In genomic region chr2:879540-879939, GRCh38 we compare ENCODE assay signal across 29 cellular contexts.
"Had no signal": no experiment of that assay in that cellular context is flagged by ENCODE, and none has a peak within 500 bp of the region (broad histone marks: within the 10 kb centered on the region; RNA-seq: fewer than 3 reads in every experiment).

No MANE protein-coding gene starts in this region.

- H3K9ac ChIP-seq: parathyroid adenoma had no signal

- H3K27ac ChIP-seq: neutrophil, ovary, parathyroid adenoma, psoas muscle, right lobe of liver, sigmoid colon, stomach, thoracic aorta, thyroid gland, tibial nerve, upper lobe of left lung, uterus had no signal

- H3K79me2 ChIP-seq: parathyroid adenoma had no signal

- H3K27me3 ChIP-seq: ovary, right lobe of liver, thyroid gland, upper lobe of left lung, uterus had no signal

- H3K4me1 Mint-ChIP-seq: natural killer cell; stimulated activated effector memory CD8-positive, alpha-beta T cell treated with anti-CD3 and anti-CD28 coated beads, Interleukin-12 subunit alpha, Interleukin-12 subunit beta, amount 100 ng/mL, for 72 hours; stimulated activated naive B cell treated with anti-CD40 and anti-IgM and Interleukin-4, amounts not matched to agents 10 μg/mL and 1 μg/mL and 100 μg/mL, for 72 hours had no signal

- H3K9me3 ChIP-seq: neutrophil, ovary, psoas muscle, right lobe of liver, sigmoid colon, stomach, thoracic aorta, thyroid gland, tibial nerve, upper lobe of left lung, uterus had no signal

- H2AFZ ChIP-seq: parathyroid adenoma had no signal

- H3K36me3 Mint-ChIP-seq: naive thymus-derived CD4-positive, alpha-beta T cell; natural killer cell; stimulated activated effector memory CD8-positive, alpha-beta T cell treated with anti-CD3 and anti-CD28 coated beads, Interleukin-12 subunit alpha, Interleukin-12 subunit beta, amount 100 ng/mL, for 72 hours; stimulated activated naive B cell treated with anti-CD40 and anti-IgM and Interleukin-4, amounts not matched to agents 10 μg/mL and 1 μg/mL and 100 μg/mL, for 72 hours had no signal

- H3K9me3 Mint-ChIP-seq: natural killer cell; neural crest cell; stimulated activated effector memory CD8-positive, alpha-beta T cell treated with anti-CD3 and anti-CD28 coated beads, Interleukin-12 subunit alpha, Interleukin-12 subunit beta, amount 100 ng/mL, for 72 hours; stimulated activated naive B cell treated with anti-CD40 and anti-IgM and Interleukin-4, amounts not matched to agents 10 μg/mL and 1 μg/mL and 100 μg/mL, for 72 hours; stimulated activated naive CD8-positive, alpha-beta T cell treated with anti-CD3 and anti-CD28 coated beads, Interleukin-15, Interleukin-2, amounts not matched to agents 100 ng/mL and 50 ng/mL, for 24 hours had no signal

- H3K4me3 Mint-ChIP-seq: naive thymus-derived CD4-positive, alpha-beta T cell; natural killer cell; nephron; neural crest cell; stimulated activated effector memory CD8-positive, alpha-beta T cell treated with anti-CD3 and anti-CD28 coated beads, Interleukin-12 subunit alpha, Interleukin-12 subunit beta, amount 100 ng/mL, for 72 hours; stimulated activated naive B cell treated with anti-CD40 and anti-IgM and Interleukin-4, amounts not matched to agents 10 μg/mL and 1 μg/mL and 100 μg/mL, for 72 hours; stimulated activated naive CD8-positive, alpha-beta T cell treated with anti-CD3 and anti-CD28 coated beads, Interleukin-15, Interleukin-2, amounts not matched to agents 100 ng/mL and 50 ng/mL, for 24 hours had no signal

- FAIRE-seq: small intestine had no signal

- H3K36me3 ChIP-seq: neutrophil, ovary, right lobe of liver, sigmoid colon, stomach, thoracic aorta, thyroid gland, tibial nerve, upper lobe of left lung, uterus had no signal

- ATAC-seq: naive thymus-derived CD4-positive, alpha-beta T cell; natural killer cell; psoas muscle; right cardiac atrium; right lobe of liver; stimulated activated effector memory CD8-positive, alpha-beta T cell treated with anti-CD3 and anti-CD28 coated beads, Interleukin-12 subunit alpha, Interleukin-12 subunit beta, amount 100 ng/mL, for 72 hours; stimulated activated naive B cell treated with anti-CD40 and anti-IgM and Interleukin-4, amounts not matched to agents 10 μg/mL and 1 μg/mL and 100 μg/mL, for 72 hours had no signal

- H3K4me3 ChIP-seq: ovary, psoas muscle, right lobe of liver, sigmoid colon, stomach, thoracic aorta, thyroid gland, tibial nerve, upper lobe of left lung, uterus had no signal

- H3K4me1 ChIP-seq: parathyroid adenoma, psoas muscle, right lobe of liver, stomach, tibial nerve, upper lobe of left lung, uterus had no signal

- DNase-seq: naive thymus-derived CD4-positive, alpha-beta T cell; natural killer cell; nucleus accumbens; ovary; psoas muscle; right cardiac atrium; right lobe of liver; sigmoid colon; small intestine; stimulated activated CD4-positive, alpha-beta T cell treated with anti-CD3 and anti-CD28 coated beads, Interleukin-15, amount 100 ng/mL, for 24 hours; stimulated activated CD4-positive, alpha-beta T cell treated with anti-CD3 and anti-CD28 coated beads, Interleukin-2, amount 100 ng/mL, for 24 hours; stimulated activated CD4-positive, alpha-beta T cell treated with anti-CD3 and anti-CD28 coated beads, Interleukin-2, amount 100 ng/mL, for 48 hours; stimulated activated CD4-positive, alpha-beta T cell treated with anti-CD3 and anti-CD28 coated beads, Interleukin-4, amount 100 ng/mL, for 24 hours; stimulated activated naive B cell treated with anti-CD40 and anti-IgM and Interleukin-4, amounts not matched to agents 10 μg/mL and 1 μg/mL and 100 μg/mL, for 72 hours; stimulated activated naive CD4-positive, alpha-beta T cell treated with Interleukin-2 at 50 U/mL for 16 hours; stomach; thyroid gland; trophoblast cell; uterus had no signal

- H3K27ac Mint-ChIP-seq: naive thymus-derived CD4-positive, alpha-beta T cell; natural killer cell; nephron; progenitor cell of endocrine pancreas; stimulated activated effector memory CD8-positive, alpha-beta T cell treated with anti-CD3 and anti-CD28 coated beads, Interleukin-12 subunit alpha, Interleukin-12 subunit beta, amount 100 ng/mL, for 72 hours; stimulated activated naive B cell treated with anti-CD40 and anti-IgM and Interleukin-4, amounts not matched to agents 10 μg/mL and 1 μg/mL and 100 μg/mL, for 72 hours; stimulated activated naive CD8-positive, alpha-beta T cell treated with anti-CD3 and anti-CD28 coated beads, Interleukin-15, Interleukin-2, amounts not matched to agents 100 ng/mL and 50 ng/mL, for 24 hours had no signal
